In genomic region chrX:69365349-69365748, GRCh38 we compare ENCODE assay signal across 15 cellular contexts.
DNase-seq lines count a peak whose midpoint lies in the region; ATAC-seq and TF ChIP-seq lines count a peak whose summit lies in the region.
"Had no signal": no experiment of that assay in that cellular context is flagged by ENCODE, and none has a peak within 500 bp of the region (broad histone marks: within the 10 kb centered on the region; RNA-seq: fewer than 3 reads in every experiment).

No MANE protein-coding gene starts in this region.

- H3K4me1 ChIP-seq in heart left ventricle = peaks cover 0 to 15% (median 0%) of the 10 kb centered on the region in 12 donors
- H3K4me1 ChIP-seq in right atrium auricular region = peaks cover 0 to 11% of the 10 kb centered on the region in 2 donors
- peaks cover 0 to 7% (median 0%) of the 10 kb centered on the region in 9 donors for H3K4me1 ChIP-seq in heart right ventricle
- H3K4me1 ChIP-seq in sigmoid colon = peaks cover 0 to 7% (median 0%) of the 10 kb centered on the region in 4 donors
- peaks cover 0 to 2% of the 10 kb centered on the region in 2 donors for H3K4me1 ChIP-seq in aorta (ENCODE audit: control insufficient read depth in 1 of 2, insufficient read depth in 2 of 2, low read length in 2 of 2)

- H3K4me3 Mint-ChIP-seq in neural crest cell = no peak overlapping the region
- H3K4me3 Mint-ChIP-seq: CD4-positive, alpha-beta T cell; GM23338 had no signal

- H3K4me3 ChIP-seq in heart left ventricle (no peak overlapping the region), right atrium auricular region (no peak overlapping the region), heart right ventricle (no peak overlapping the region), sigmoid colon (no peak overlapping the region), aorta (ENCODE audit: low read length in 2 of 2) (no peak overlapping the region)
- H3K4me3 ChIP-seq: GM23338 had no signal

- H3K27ac Mint-ChIP-seq in neural crest cell (ENCODE audit: unreplicated experiment) = peak overlapping the region; percentile 90
- H3K27ac Mint-ChIP-seq: CD4-positive, alpha-beta T cell; GM23338 had no signal

- no peaks in the 10 kb centered on the region for H3K9me3 Mint-ChIP-seq in neural crest cell
- H3K9me3 Mint-ChIP-seq: CD4-positive, alpha-beta T cell; GM23338 had no signal

- no peaks in the 10 kb centered on the region for H3K4me1 Mint-ChIP-seq in neural crest cell
- H3K4me1 Mint-ChIP-seq: GM23338 had no signal

- 46 to 65% (median 62%) methylated on average over 1 of the region's 1 CpG for WGBS in heart left ventricle, 4 donors
- 60 to 64% methylated on average over 1 of the region's 1 CpG for WGBS in heart right ventricle, 2 donors
- 87 to 91% methylated on average over 1 of the region's 1 CpG for WGBS in sigmoid colon, 2 donors
- WGBS in aorta, 2 donors = 60 to 85% methylated on average over 1 of the region's 1 CpG

- TF ChIP-seq POLR2A in heart left ventricle (IDR thresholded peaks at IDR 0.05) (no peak), sigmoid colon (IDR thresholded peaks at IDR 0.05) (no peak)

- intact Hi-C loops in heart left ventricle (cut with DNase I) (loop anchor here in 1 of 10 donors (10.0 kb wide), 1 partner anchor 71 kb away; no protein-coding TSS in a partner anchor), heart right ventricle (cut with DNase I) (loop anchor here in 1 of 10 donors (10.0 kb wide), 1 partner anchor 61 kb away; no protein-coding TSS in a partner anchor), sigmoid colon (cut with DNase I) (no loop called here), aorta (cut with DNase I) (no loop called here)

- no peak for TF ChIP-seq EP300 in sigmoid colon (IDR thresholded peaks at IDR 0.05)

- no peaks in the 10 kb centered on the region for H3K36me3 Mint-ChIP-seq in neural crest cell (ENCODE audit: low read depth)

- H3K36me3 ChIP-seq in heart left ventricle (no peaks in the 10 kb centered on the region), right atrium auricular region (no peaks in the 10 kb centered on the region), heart right ventricle (no peaks in the 10 kb centered on the region), sigmoid colon (no peaks in the 10 kb centered on the region), aorta (ENCODE audit: control insufficient read depth in 1 of 2, insufficient read depth in 2 of 2, low read length in 1 of 2) (no peaks in the 10 kb centered on the region)

- H3K27me3 ChIP-seq in heart left ventricle = peaks cover 0 to 4% (median 0%) of the 10 kb centered on the region in 9 donors
- H3K27me3 ChIP-seq in right atrium auricular region = no peaks in the 10 kb centered on the region
- no peaks in the 10 kb centered on the region for H3K27me3 ChIP-seq in heart right ventricle
- H3K27me3 ChIP-seq in sigmoid colon = no peaks in the 10 kb centered on the region
- H3K27me3 ChIP-seq in aorta (ENCODE audit: control insufficient read depth in 1 of 2, insufficient read depth in 2 of 2, low read length in 1 of 2) = no peaks in the 10 kb centered on the region

- H3K9me3 ChIP-seq in heart left ventricle (no peaks in the 10 kb centered on the region), right atrium auricular region (no peaks in the 10 kb centered on the region), heart right ventricle (no peaks in the 10 kb centered on the region), sigmoid colon (no peaks in the 10 kb centered on the region), aorta (ENCODE audit: control insufficient read depth, low read length) (no peaks in the 10 kb centered on the region)

- DNase-seq in heart left ventricle (peak in 1 of 5 donors; percentile 39), right atrium auricular region (ENCODE audit: low spot score) (no peak), heart right ventricle (no peak), neural crest cell (ENCODE audit: low read depth, low spot score) (no peak), sigmoid colon (no peak), aorta (no peak)
- DNase-seq: ACHN; CD4-positive, alpha-beta T cell; DMS153; DMS79; GDM1; HCEC 1CT had no signal

- no peak overlapping the region for H3K27ac ChIP-seq in heart left ventricle
- no peak overlapping the region for H3K27ac ChIP-seq in right atrium auricular region
- H3K27ac ChIP-seq in heart right ventricle = no peak overlapping the region
- no peak overlapping the region for H3K27ac ChIP-seq in sigmoid colon
- H3K27ac ChIP-seq in aorta (ENCODE audit: low read depth in 1 of 2, low read length in 2 of 2) = no peak overlapping the region
- H3K27ac ChIP-seq: C4-2B had no signal

- TF ChIP-seq CTCF in heart left ventricle (IDR thresholded peaks at IDR 0.05) (no peak), right atrium auricular region (IDR thresholded peaks at IDR 0.05) (no peak), heart right ventricle (IDR thresholded peaks at IDR 0.05) (no peak), neural crest cell (conservative IDR thresholded peaks at IDR 0.05) (no peak), sigmoid colon (IDR thresholded peaks at IDR 0.05) (no peak)

- ATAC-seq in heart left ventricle = peak; percentile 49 to 85 (median 62)
- ATAC-seq in heart right ventricle = peak in 6 of 8 donors; percentile 51 to 79 (median 64)
- no peak for ATAC-seq in GM21717 (IDR thresholded peaks at IDR 0.05; ENCODE audit: unreplicated experiment)
- ATAC-seq in aorta (ENCODE audit: low FRiP score) = no peak
- ATAC-seq: GM23338 had no signal

- H3K27me3 Mint-ChIP-seq in neural crest cell (ENCODE audit: low read depth) = no peaks in the 10 kb centered on the region
- H3K27me3 Mint-ChIP-seq: CD4-positive, alpha-beta T cell had no signal

Comparison
In these comparisons a context has a peak if more than half of its experiments do, and no peak if none do; other contexts are left out.
1. ATAC-seq: peak in heart left ventricle (4 of 4) and heart right ventricle (6 of 8); none in GM21717 (single experiment) and aorta (single experiment).